1 cellular context compared by ENCODE assay signal in the genomic region with DNA sequence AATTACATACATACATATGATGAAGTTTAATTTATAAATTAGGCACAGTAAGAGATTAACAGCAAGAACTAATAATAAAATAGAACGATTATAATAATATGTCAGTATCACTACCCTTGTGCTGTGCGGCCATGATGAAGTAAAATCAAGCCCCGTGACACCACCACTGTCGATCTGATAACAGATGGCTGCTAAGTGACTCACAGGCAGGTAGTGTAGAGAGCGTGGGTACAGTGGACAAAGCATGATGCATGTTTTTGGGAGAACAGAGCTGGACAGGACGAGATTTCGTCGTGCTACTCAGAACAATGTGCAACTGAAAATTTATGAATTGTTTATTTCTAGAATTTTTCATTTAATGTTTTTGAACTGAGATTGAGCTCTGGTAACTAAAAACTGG.
TF ChIP-seq lines count a peak whose summit lies in the region.

No MANE protein-coding gene starts in this region.

TF ChIP-seq in K562, 482 proteins besides CTCF, POLR2A, EP300 and RAD21 (continued from another document):
- TF ChIP-seq, protein P1, sequence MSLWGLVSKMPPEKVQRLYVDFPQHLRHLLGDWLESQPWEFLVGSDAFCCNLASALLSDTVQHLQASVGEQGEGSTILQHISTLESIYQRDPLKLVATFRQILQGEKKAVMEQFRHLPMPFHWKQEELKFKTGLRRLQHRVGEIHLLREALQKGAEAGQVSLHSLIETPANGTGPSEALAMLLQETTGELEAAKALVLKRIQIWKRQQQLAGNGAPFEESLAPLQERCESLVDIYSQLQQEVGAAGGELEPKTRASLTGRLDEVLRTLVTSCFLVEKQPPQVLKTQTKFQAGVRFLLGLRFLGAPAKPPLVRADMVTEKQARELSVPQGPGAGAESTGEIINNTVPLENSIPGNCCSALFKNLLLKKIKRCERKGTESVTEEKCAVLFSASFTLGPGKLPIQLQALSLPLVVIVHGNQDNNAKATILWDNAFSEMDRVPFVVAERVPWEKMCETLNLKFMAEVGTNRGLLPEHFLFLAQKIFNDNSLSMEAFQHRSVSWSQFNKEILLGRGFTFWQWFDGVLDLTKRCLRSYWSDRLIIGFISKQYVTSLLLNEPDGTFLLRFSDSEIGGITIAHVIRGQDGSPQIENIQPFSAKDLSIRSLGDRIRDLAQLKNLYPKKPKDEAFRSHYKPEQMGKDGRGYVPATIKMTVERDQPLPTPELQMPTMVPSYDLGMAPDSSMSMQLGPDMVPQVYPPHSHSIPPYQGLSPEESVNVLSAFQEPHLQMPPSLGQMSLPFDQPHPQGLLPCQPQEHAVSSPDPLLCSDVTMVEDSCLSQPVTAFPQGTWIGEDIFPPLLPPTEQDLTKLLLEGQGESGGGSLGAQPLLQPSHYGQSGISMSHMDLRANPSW (CRISPR knock-in tag; IDR thresholded peaks at IDR 0.05) = no peak
- TF ChIP-seq CREM (IDR thresholded peaks at IDR 0.05; ENCODE audit: low read depth) (peak; percentile 50; the same call in 1 of the 2 replicates), NUFIP1 (IDR thresholded peaks at IDR 0.05; ENCODE audit: partially characterized antibody) (no peak), CTBP1 (IDR thresholded peaks at IDR 0.05; ENCODE audit: borderline replicate concordance) (0 out of 2 replicates have a peak, but pooled peaks have one; percentile 27)
